29 cellular contexts compared by ENCODE assay signal in genomic region chr4:174475528-174475927, GRCh38. TPM values are rescaled to one million over a fixed set of nuclear protein-coding genes. Genes with fewer than 3 reads are reported as not detected.
"Had no signal": no experiment of that assay in that cellular context is flagged by ENCODE, and none has a peak within 500 bp of the region (broad histone marks: within the 10 kb centered on the region; RNA-seq: fewer than 3 reads in every experiment).

No MANE protein-coding gene starts in this region.

- H3K27me3 ChIP-seq: colonic mucosa, esophagus muscularis mucosa, esophagus squamous epithelium, foreskin keratinocyte, gastrocnemius medialis, gastroesophageal sphincter, heart left ventricle, heart right ventricle, hepatocyte had no signal

- H3K27ac ChIP-seq: colonic mucosa, coronary artery, dorsolateral prefrontal cortex, epithelial cell of prostate, esophagus muscularis mucosa, esophagus squamous epithelium, foreskin keratinocyte, gastrocnemius medialis, gastroesophageal sphincter, heart left ventricle, heart right ventricle, hepatocyte had no signal

- H3K79me2 ChIP-seq: hepatocyte had no signal

- DNase-seq: colonic mucosa; cortex of kidney; dermis blood vessel endothelial cell; dorsolateral prefrontal cortex; effector CD4-positive, alpha-beta T cell; effector CD8-positive, alpha-beta T cell; effector memory CD4-positive, alpha-beta T cell; effector memory CD8-positive, alpha-beta T cell; endodermal cell; esophagus squamous epithelium; foreskin fibroblast; foreskin keratinocyte; foreskin melanocyte; gastrocnemius medialis; head of caudate nucleus; heart left ventricle; heart right ventricle; hippocampal formation had no signal

- H3K27ac Mint-ChIP-seq: dendritic cell treated with granulocyte-macrophage colony-stimulating factor and Interleukin-4, amounts not matched to agents 40 ng/mL and 50 ng/mL, for 4 days; effector memory CD8-positive, alpha-beta T cell; endodermal cell had no signal

- H3K27me3 Mint-ChIP-seq: effector memory CD8-positive, alpha-beta T cell had no signal

- H3K36me3 ChIP-seq: colonic mucosa, esophagus muscularis mucosa, esophagus squamous epithelium, gastrocnemius medialis, gastroesophageal sphincter, heart left ventricle, heart right ventricle had no signal

- H3K9me3 Mint-ChIP-seq: endodermal cell had no signal

- H3K4me2 ChIP-seq: hepatocyte had no signal

- H3K4me1 ChIP-seq: colonic mucosa, esophagus muscularis mucosa, esophagus squamous epithelium, foreskin keratinocyte, gastrocnemius medialis, gastroesophageal sphincter, heart left ventricle, heart right ventricle had no signal

- H2AFZ ChIP-seq: hepatocyte had no signal

- H3K4me1 Mint-ChIP-seq: endodermal cell had no signal

- H3K4me3 ChIP-seq: colonic mucosa, coronary artery, dorsolateral prefrontal cortex, esophagus muscularis mucosa, esophagus squamous epithelium, gastrocnemius medialis, gastroesophageal sphincter, heart left ventricle, heart right ventricle, hepatocyte had no signal

- ATAC-seq: effector memory CD8-positive, alpha-beta T cell; esophagus mucosa; gastrocnemius medialis; gastroesophageal sphincter; heart right ventricle had no signal

- H3K4me3 Mint-ChIP-seq: dendritic cell treated with granulocyte-macrophage colony-stimulating factor and Interleukin-4, amounts not matched to agents 40 ng/mL and 50 ng/mL, for 4 days; effector memory CD8-positive, alpha-beta T cell; endodermal cell had no signal

- FAIRE-seq: endothelial cell of umbilical vein had no signal

- H3K9me3 ChIP-seq: colonic mucosa, esophagus muscularis mucosa, esophagus squamous epithelium, gastrocnemius medialis, gastroesophageal sphincter had no signal

RNA-seq across cellular contexts. Expression of gene HPGD, which starts 46.8 kb away (rescaled TPM):
- total RNA-seq: dermis microvascular lymphatic vessel endothelial cell, endothelial cell of umbilical vein, fibroblast of villous mesenchyme, glomerular endothelial cell had no signal
- polyA plus RNA-seq: endothelial cell of umbilical vein had no signal
